ENCODE assay signal across 22 cellular contexts in genomic region chr17:82203920-82204319, GRCh38. TPM values are rescaled to one million over a fixed set of nuclear protein-coding genes. Genes with fewer than 3 reads are reported as not detected.
A peak's percentile ranks its signal among the peaks of the same experiment; 100 is the strongest.
DNase-seq lines count a peak whose midpoint lies in the region; ATAC-seq, FAIRE-seq and TF ChIP-seq lines count a peak whose summit lies in the region.
"Had no signal": no experiment of that assay in that cellular context is flagged by ENCODE, and none has a peak within 500 bp of the region (broad histone marks: within the 10 kb centered on the region; RNA-seq: fewer than 3 reads in every experiment).

No MANE protein-coding gene starts in this region.

- no peak for FAIRE-seq in HepG2 (lab: Jason Lieb, UNC)
- FAIRE-seq: HTR-8/SVneo had no signal

- H3K9me3 Mint-ChIP-seq in Calu3 (ENCODE audit: low read depth, unreplicated experiment) (no peaks in the 10 kb centered on the region), WTC11 (no peaks in the 10 kb centered on the region)
- H3K9me3 Mint-ChIP-seq: CD8-positive, alpha-beta T cell; IgD-negative memory B cell had no signal

- H3K4me1 ChIP-seq in HepG2 (ENCODE audit: insufficient read depth, low read length), result peaks cover 20% of the 10 kb centered on the region
- peaks cover 0 to 4% (median 2%) of the 10 kb centered on the region in 4 donors for H3K4me1 ChIP-seq in right lobe of liver
- H3K4me1 ChIP-seq in neutrophil (ENCODE audit: control insufficient read depth in 1 of 2, insufficient read depth in 1 of 2, low read depth in 1 of 2, low read length in 1 of 2), result peaks cover 40% of the 10 kb centered on the region in 2 experiments
- H3K4me1 ChIP-seq: SJCRH30 had no signal

- H3K4me3 ChIP-seq in HepG2 (replicated peaks in 1 of 3; ENCODE audit: insufficient read depth in 1 of 3, low read depth in 2 of 3, low read length in 3 of 3), result no peak overlapping the region
- no peak overlapping the region for H3K4me3 ChIP-seq in right lobe of liver
- H3K4me3 ChIP-seq in neutrophil (ENCODE audit: low read depth in 1 of 2, low read length in 1 of 2), result no peak overlapping the region
- H3K4me3 ChIP-seq: SJCRH30 had no signal

- TF ChIP-seq RAD21 in HepG2 (CRISPR knock-in tag; IDR thresholded peaks at IDR 0.05), result no peak

- DNase-seq in HepG2 (ENCODE audit: low spot score) (no peak), right lobe of liver (no peak), Calu3 (no peak), GM13976 (ENCODE audit: low spot score) (no peak), WTC11 (ENCODE audit: low spot score) (no peak)
- DNase-seq: CD8-positive, alpha-beta T cell; EL; GF-D8; Karpas-422; MV-4-11; NCI-H1105 treated with DMSO at 0.1 percent for 48 hours; NCI-H2029 treated with DMSO at 0.1 percent for 48 hours; NCI-H345; NCI-H524; NCI-H774; NK-92 treated with Interleukin-12 subunit alpha and Interleukin-12 subunit beta, amount 100 ng/mL, for 24 hours; SJCRH30 had no signal

- no peaks in the 10 kb centered on the region for H3K9me3 ChIP-seq in HepG2 (ENCODE audit: low read length)
- no peaks in the 10 kb centered on the region for H3K9me3 ChIP-seq in right lobe of liver
- no peaks in the 10 kb centered on the region for H3K9me3 ChIP-seq in neutrophil
- H3K9me3 ChIP-seq: SJCRH30 had no signal

- H2AFZ ChIP-seq in HepG2 (ENCODE audit: low read length), result no peak overlapping the region

- H3K9ac ChIP-seq in HepG2 (ENCODE audit: insufficient read depth, low read depth, low read length), result no peak overlapping the region

- H3K4me1 Mint-ChIP-seq in Calu3 (ENCODE audit: low read depth, unreplicated experiment), result peaks cover 31% of the 10 kb centered on the region
- H3K4me1 Mint-ChIP-seq in WTC11, result peaks cover 10% of the 10 kb centered on the region

- TF ChIP-seq CTCF in HepG2 (CRISPR knock-in tag; IDR thresholded peaks at IDR 0.05) (no peak), right lobe of liver (IDR thresholded peaks at IDR 0.05) (no peak), Calu3 (IDR thresholded peaks at IDR 0.05; ENCODE audit: unreplicated experiment) (no peak), neutrophil (IDR thresholded peaks at IDR 0.05) (no peak), GM13976 (IDR thresholded peaks at IDR 0.05; ENCODE audit: borderline replicate concordance, control extremely low read depth, extremely low read depth, insufficient read depth, missing control alignments) (no peak), WTC11 (IDR thresholded peaks at IDR 0.05) (no peak)

- POLR2A ChIA-PET in HepG2 (lab: Yijun Ruan, JAX) (no interaction called here), WTC11 (lab: Charles Lee) (no interaction called here)

- H3K27me3 Mint-ChIP-seq in Calu3 (ENCODE audit: unreplicated experiment) (no peaks in the 10 kb centered on the region), WTC11 (ENCODE audit: low read depth) (peaks cover 3% of the 10 kb centered on the region; the same call in 1 of the 2 replicates)
- H3K27me3 Mint-ChIP-seq: IgD-negative memory B cell had no signal

- intact Hi-C loops in HepG2 (cut with micrococcal nuclease; ENCODE audit: unreplicated experiment), result no loop called here
- intact Hi-C loops in right lobe of liver (cut with DNase I), result no loop called here
- intact Hi-C loops in Calu3 (cut with micrococcal nuclease; ENCODE audit: unreplicated experiment), result no loop called here

- CTCF ChIA-PET in HepG2 (lab: Yijun Ruan, JAX; ENCODE audit: low intra/inter-chr PET ratio, low total read pairs) (no interaction called here), Calu3 (lab: Charles Lee) (no interaction called here), WTC11 (lab: Charles Lee) (interaction anchor here (1.0 kb wide), 1 partner anchor 98 kb away, joined by 4 read pairs; no protein-coding TSS in a partner anchor)

- no peaks in the 10 kb centered on the region for H4K20me1 ChIP-seq in HepG2 (ENCODE audit: insufficient read depth, low read length)

- in situ Hi-C loops in HepG2 (cut with HindIII; ENCODE audit: extremely low pct_ligation_motif_present, low pct_unique_long_range_greater_than_20kb), result no loop called here
- in situ Hi-C loops in GM13976 (cut with MboI; ENCODE audit: low sequenced_read_pairs, unreplicated experiment), result no loop called here

- H3K27ac ChIP-seq in HepG2 (ENCODE audit: extremely low read length, insufficient read depth, low read length) (no peak overlapping the region), right lobe of liver (no peak overlapping the region), neutrophil (peak overlapping the region; percentile 38)
- H3K27ac ChIP-seq: SJCRH30 had no signal

- no peak for TF ChIP-seq POLR2A in HepG2 (IDR thresholded peaks at IDR 0.05; ENCODE audit: insufficient read depth in 1 of 2, low read depth in 2 of 2, low read length in 2 of 2)
- TF ChIP-seq POLR2A in right lobe of liver (IDR thresholded peaks at IDR 0.05), result no peak

- BruUV-seq in HepG2 (replicated peaks; lab: Mats Ljungman, UMichigan) (no TSS peak), Calu3 (replicated peaks; lab: Mats Ljungman, UMichigan) (no TSS peak)

- peak overlapping the region; percentile 28 for H3K27ac Mint-ChIP-seq in Calu3 (ENCODE audit: unreplicated experiment)
- no peak overlapping the region for H3K27ac Mint-ChIP-seq in WTC11
- H3K27ac Mint-ChIP-seq: IgD-negative memory B cell had no signal

- peaks cover 39% of the 10 kb centered on the region for H3K36me3 Mint-ChIP-seq in Calu3 (ENCODE audit: insufficient read depth, unreplicated experiment)
- H3K36me3 Mint-ChIP-seq in WTC11, result no peaks in the 10 kb centered on the region

- no peak overlapping the region for H3K4me2 ChIP-seq in HepG2 (ENCODE audit: low read depth, low read length)

- no peaks in the 10 kb centered on the region for H3K79me2 ChIP-seq in HepG2 (ENCODE audit: insufficient read depth, low read length)

- H3K4me3 Mint-ChIP-seq in Calu3 (ENCODE audit: low read depth, unreplicated experiment) (no peak overlapping the region), WTC11 (no peak overlapping the region)
- H3K4me3 Mint-ChIP-seq: CD8-positive, alpha-beta T cell; IgD-negative memory B cell had no signal

- TF ChIP-seq EP300 in HepG2 (IDR thresholded peaks at IDR 0.05; ENCODE audit: low read depth in 2 of 2, low read length in 2 of 2) (no peak), HepG2 (CRISPR knock-in tag; IDR thresholded peaks at IDR 0.05; ENCODE audit: borderline replicate concordance) (no peak)

- 84% methylated on average over 19 of the region's 19 CpGs for WGBS in HepG2 (ENCODE audit: low lambda C conversion rate)
- 84% methylated on average over 5 of the region's 19 CpGs for WGBS in right lobe of liver (ENCODE audit: insufficient coverage, low coverage, low lambda C conversion rate, missing lambda C conversion rate)

- H3K27me3 ChIP-seq in HepG2 (ENCODE audit: control insufficient read depth in 1 of 2, insufficient read depth in 2 of 2, low read length in 2 of 2) (no peaks in the 10 kb centered on the region), right lobe of liver (no peaks in the 10 kb centered on the region), neutrophil (no peaks in the 10 kb centered on the region)
- H3K27me3 ChIP-seq: SJCRH30 had no signal

- no peak for ATAC-seq in HepG2
- ATAC-seq in right lobe of liver, result no peak
- no peak for ATAC-seq in SK-N-SH treated with all-trans-retinoic acid at 6 μM for 48 hours
- no peak for ATAC-seq in WTC11
- no peak for ATAC-seq in GM18873 (IDR thresholded peaks at IDR 0.05; ENCODE audit: low FRiP score, unreplicated experiment)
- ATAC-seq: CD8-positive, alpha-beta T cell had no signal

- H3K36me3 ChIP-seq in HepG2 (replicated peaks in 1 of 2; ENCODE audit: control insufficient read depth in 1 of 2, insufficient read depth in 2 of 2, low read length in 2 of 2) (peaks cover 2 to 3% of the 10 kb centered on the region in 2 experiments; a peak in 2 of 5 replicates), right lobe of liver (no peaks in the 10 kb centered on the region), neutrophil (no peaks in the 10 kb centered on the region)
- H3K36me3 ChIP-seq: SJCRH30 had no signal

RNA-seq across cellular contexts. Expression of gene CCDC57, which starts 8.7 kb away (rescaled TPM):
- total RNA-seq in HepG2 (2016; rRNA removed; fragmentation: Illumina TruSeq; extraction: Trizol) (54.8 and 59.9 TPM in 2 replicates), right lobe of liver (10 to 100 TPM; 10.1 to 37.4 (median 17.2) TPM), Calu3 (2022) (69.9 and 76.8 TPM in 2 replicates), WTC11 (2021) (15.1 to 20.0 TPM (median 16.9 TPM) in 3 replicates)
- 85.1 and 122 TPM in 2 replicates for total RNA-seq in HepG2 (2016; cell fraction: cytosol; rRNA removed; fragmentation: Illumina TruSeq; extraction: Trizol; ENCODE audit: low read depth)
- total RNA-seq in HepG2 (2016; cell fraction: insoluble cytoplasmic fraction; rRNA removed; fragmentation: Illumina TruSeq; extraction: Trizol), result 54.5 and 62.8 TPM in 2 replicates
- 78.3 and 105 TPM in 2 replicates for total RNA-seq in HepG2 (2016; cell fraction: membrane; rRNA removed; fragmentation: Illumina TruSeq; extraction: Trizol)
- total RNA-seq in HepG2 (2016; cell fraction: nucleus; rRNA removed; fragmentation: Illumina TruSeq; extraction: Trizol), result 40.6 and 45.1 TPM in 2 replicates
- polyA plus RNA-seq in HepG2 (2011; rRNA removed), result 59.3 and 69.8 TPM in 2 replicates
- polyA plus RNA-seq in HepG2 (2011; cell fraction: cytosol; rRNA removed), result 59.9 and 140 TPM in 2 replicates
- 103 and 130 TPM in 2 replicates for polyA plus RNA-seq in HepG2 (2011; cell fraction: nucleus; rRNA removed)
- polyA plus RNA-seq in HepG2 (2012), result 48.8 and 63.7 TPM in 2 replicates
- polyA plus RNA-seq in HepG2 (2016; cell fraction: cytosol; fragmentation: Illumina TruSeq; extraction: Trizol; ENCODE audit: low read depth), result 113 and 149 TPM in 2 replicates
- 62.5 and 66.4 TPM in 2 replicates for polyA plus RNA-seq in HepG2 (2016; cell fraction: insoluble cytoplasmic fraction; fragmentation: Illumina TruSeq; extraction: Trizol; ENCODE audit: low read depth)
- polyA plus RNA-seq in HepG2 (2016; cell fraction: membrane; fragmentation: Illumina TruSeq; extraction: Trizol; ENCODE audit: low read depth), result 95.1 and 110 TPM in 2 replicates
- 121 and 124 TPM in 2 replicates for polyA plus RNA-seq in HepG2 (2016; cell fraction: nucleus; fragmentation: Illumina TruSeq; extraction: Trizol; ENCODE audit: insufficient read depth, low read depth)
- polyA minus RNA-seq in HepG2 (2011; rRNA and poly(A)+ RNA removed; ENCODE audit: low replicate concordance), result 23.1 and 32.6 TPM in 2 replicates
- polyA minus RNA-seq in HepG2 (2011; cell fraction: cytosol; rRNA and poly(A)+ RNA removed), result 18.1 and 19.8 TPM in 2 replicates
- 27.6 and 37.2 TPM in 2 replicates for polyA minus RNA-seq in HepG2 (2011; cell fraction: nucleus; rRNA and poly(A)+ RNA removed)

RNA-seq across cellular contexts. Expression of gene SLC16A3, which starts 24.9 kb away (rescaled TPM):
- total RNA-seq in HepG2 (2016; rRNA removed; fragmentation: Illumina TruSeq; extraction: Trizol) (99.9 and 242 TPM in 2 replicates), right lobe of liver (10 to 100 TPM in 2 of 6 experiments, 1 to 10 TPM in 4; 4.1 to 34.0 (median 7.3) TPM), Calu3 (2022) (44.7 and 47.2 TPM in 2 replicates), WTC11 (2021) (28.7 to 65.3 TPM (median 58.5 TPM) in 3 replicates)
- 51.0 and 61.4 TPM in 2 replicates for total RNA-seq in HepG2 (2016; cell fraction: cytosol; rRNA removed; fragmentation: Illumina TruSeq; extraction: Trizol; ENCODE audit: low read depth)
- 83.6 and 248 TPM in 2 replicates for total RNA-seq in HepG2 (2016; cell fraction: insoluble cytoplasmic fraction; rRNA removed; fragmentation: Illumina TruSeq; extraction: Trizol)
- 88.3 and 97.4 TPM in 2 replicates for total RNA-seq in HepG2 (2016; cell fraction: membrane; rRNA removed; fragmentation: Illumina TruSeq; extraction: Trizol)
- total RNA-seq in HepG2 (2016; cell fraction: nucleus; rRNA removed; fragmentation: Illumina TruSeq; extraction: Trizol), result 164 and 200 TPM in 2 replicates
- 349 and 598 TPM in 2 replicates for polyA plus RNA-seq in HepG2 (2011; rRNA removed)
- 384 and 554 TPM in 2 replicates for polyA plus RNA-seq in HepG2 (2011; cell fraction: cytosol; rRNA removed)
- 293 and 327 TPM in 2 replicates for polyA plus RNA-seq in HepG2 (2011; cell fraction: nucleus; rRNA removed)
- polyA plus RNA-seq in HepG2 (2012), result 348 and 404 TPM in 2 replicates
- 38.7 and 40.7 TPM in 2 replicates for polyA plus RNA-seq in HepG2 (2016; cell fraction: cytosol; fragmentation: Illumina TruSeq; extraction: Trizol; ENCODE audit: low read depth)
- polyA plus RNA-seq in HepG2 (2016; cell fraction: insoluble cytoplasmic fraction; fragmentation: Illumina TruSeq; extraction: Trizol; ENCODE audit: low read depth), result 95.9 and 111 TPM in 2 replicates
- 61.0 and 65.9 TPM in 2 replicates for polyA plus RNA-seq in HepG2 (2016; cell fraction: membrane; fragmentation: Illumina TruSeq; extraction: Trizol; ENCODE audit: low read depth)
- 334 and 368 TPM in 2 replicates for polyA plus RNA-seq in HepG2 (2016; cell fraction: nucleus; fragmentation: Illumina TruSeq; extraction: Trizol; ENCODE audit: insufficient read depth, low read depth)
- polyA minus RNA-seq in HepG2 (2011; rRNA and poly(A)+ RNA removed; ENCODE audit: low replicate concordance), result 181 and 1,731 TPM in 2 replicates
- polyA minus RNA-seq in HepG2 (2011; cell fraction: cytosol; rRNA and poly(A)+ RNA removed), result 365 and 408 TPM in 2 replicates
- polyA minus RNA-seq in HepG2 (2011; cell fraction: nucleus; rRNA and poly(A)+ RNA removed), result 137 and 145 TPM in 2 replicates
